Comparison of ENCODE assay signal across 1 cellular context in the genomic region with DNA sequence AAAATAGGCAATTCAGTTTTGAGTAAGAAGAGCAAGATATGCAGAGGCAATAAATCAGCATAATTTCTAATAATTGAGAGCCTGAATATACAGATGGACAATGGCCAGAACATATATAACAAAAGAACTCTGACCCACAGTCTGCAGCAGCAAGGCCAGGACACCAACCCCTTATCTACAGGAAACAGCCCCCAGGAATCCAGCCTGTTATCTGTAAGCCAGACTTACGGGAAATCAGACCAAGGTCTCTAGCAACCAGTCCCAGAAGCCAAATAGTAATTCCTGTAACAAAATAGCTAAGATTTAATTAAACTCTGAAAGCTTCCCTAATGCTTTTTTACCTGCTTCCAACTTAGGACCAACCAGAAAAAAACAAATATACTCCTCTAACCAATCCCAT.
TF ChIP-seq lines count a peak whose summit lies in the region.

No MANE protein-coding gene starts in this region.

TF ChIP-seq in K562, 482 proteins besides CTCF, POLR2A, EP300 and RAD21 (continued from another document):
- TF ChIP-seq, protein P1, sequence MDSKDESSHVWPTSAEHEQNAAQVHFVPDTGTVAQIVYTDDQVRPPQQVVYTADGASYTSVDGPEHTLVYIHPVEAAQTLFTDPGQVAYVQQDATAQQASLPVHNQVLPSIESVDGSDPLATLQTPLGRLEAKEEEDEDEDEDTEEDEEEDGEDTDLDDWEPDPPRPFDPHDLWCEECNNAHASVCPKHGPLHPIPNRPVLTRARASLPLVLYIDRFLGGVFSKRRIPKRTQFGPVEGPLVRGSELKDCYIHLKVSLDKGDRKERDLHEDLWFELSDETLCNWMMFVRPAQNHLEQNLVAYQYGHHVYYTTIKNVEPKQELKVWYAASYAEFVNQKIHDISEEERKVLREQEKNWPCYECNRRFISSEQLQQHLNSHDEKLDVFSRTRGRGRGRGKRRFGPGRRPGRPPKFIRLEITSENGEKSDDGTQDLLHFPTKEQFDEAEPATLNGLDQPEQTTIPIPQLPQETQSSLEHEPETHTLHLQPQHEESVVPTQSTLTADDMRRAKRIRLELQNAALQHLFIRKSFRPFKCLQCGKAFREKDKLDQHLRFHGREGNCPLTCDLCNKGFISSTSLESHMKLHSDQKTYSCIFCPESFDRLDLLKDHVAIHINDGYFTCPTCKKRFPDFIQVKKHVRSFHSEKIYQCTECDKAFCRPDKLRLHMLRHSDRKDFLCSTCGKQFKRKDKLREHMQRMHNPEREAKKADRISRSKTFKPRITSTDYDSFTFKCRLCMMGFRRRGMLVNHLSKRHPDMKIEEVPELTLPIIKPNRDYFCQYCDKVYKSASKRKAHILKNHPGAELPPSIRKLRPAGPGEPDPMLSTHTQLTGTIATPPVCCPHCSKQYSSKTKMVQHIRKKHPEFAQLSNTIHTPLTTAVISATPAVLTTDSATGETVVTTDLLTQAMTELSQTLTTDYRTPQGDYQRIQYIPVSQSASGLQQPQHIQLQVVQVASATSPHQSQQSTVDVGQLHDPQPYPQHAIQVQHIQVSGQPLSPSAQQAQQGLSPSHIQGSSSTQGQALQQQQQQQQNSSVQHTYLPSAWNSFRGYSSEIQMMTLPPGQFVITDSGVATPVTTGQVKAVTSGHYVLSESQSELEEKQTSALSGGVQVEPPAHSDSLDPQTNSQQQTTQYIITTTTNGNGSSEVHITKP (IDR thresholded peaks at IDR 0.05; ENCODE audit: partially characterized antibody), result no peak
- TF ChIP-seq ZNF3 (CRISPR knock-in tag; IDR thresholded peaks at IDR 0.05) (no peak), HDAC2 (IDR thresholded peaks at IDR 0.05) (peak; percentile 25; the same call in 1 of the 2 replicates), E2F3 (CRISPR knock-in tag; IDR thresholded peaks at IDR 0.05) (no peak), TRIM24 (IDR thresholded peaks at IDR 0.05) (peak; percentile 69 to 77; a peak in 3 of 4 replicates), GABPB2 (CRISPR knock-in tag; conservative IDR thresholded peaks at IDR 0.05) (no peak), TGIF2 (CRISPR knock-in tag; IDR thresholded peaks at IDR 0.05) (no peak), CHD2 (IDR thresholded peaks at IDR 0.05; ENCODE audit: low read depth, low read length) (no peak), MXI1 (IDR thresholded peaks at IDR 0.05; ENCODE audit: low read depth, low read length) (no peak), ARID1B (IDR thresholded peaks at IDR 0.05) (peak; percentile 82), ARID3B (CRISPR knock-in tag; IDR thresholded peaks at IDR 0.05; ENCODE audit: borderline replicate concordance) (no peak), SOX6 (IDR thresholded peaks at IDR 0.05) (peak; percentile 23; the same call in 1 of the 2 replicates), BMI1 (IDR thresholded peaks at IDR 0.05; ENCODE audit: low read length) (no peak), OTX1 (CRISPR knock-in tag; IDR thresholded peaks at IDR 0.05) (no peak), ZNF239 (CRISPR knock-in tag; IDR thresholded peaks at IDR 0.05) (no peak), GATAD2B (IDR thresholded peaks at IDR 0.05; ENCODE audit: borderline replicate concordance) (no peak), EP400 (IDR thresholded peaks at IDR 0.05) (no peak), DPF2 (IDR thresholded peaks at IDR 0.05) (peak; percentile 56; the same call in 1 of the 2 replicates), TCF3 (CRISPR knock-in tag; IDR thresholded peaks at IDR 0.05) (peak; percentile 46), RFX7 (CRISPR knock-in tag; IDR thresholded peaks at IDR 0.05) (no peak), MTA2 (IDR thresholded peaks at IDR 0.05; ENCODE audit: low read depth) (peak; percentile 40; the same call in 1 of the 2 replicates), ZBTB8A (IDR thresholded peaks at IDR 0.05; ENCODE audit: partially characterized antibody) (no peak), CC2D1A (IDR thresholded peaks at IDR 0.05) (peak; percentile 44; the same call in 1 of the 2 replicates), POLR2AphosphoS5 (IDR thresholded peaks at IDR 0.05; ENCODE audit: control insufficient read depth, insufficient read depth, low read depth, low read length) (0 out of 2 replicates have a peak, but pooled peaks have one; percentile 55), NCOR1 (IDR thresholded peaks at IDR 0.05) (peak; percentile 62), CBFA2T3 (IDR thresholded peaks at IDR 0.05) (peak; percentile 90), ZNF280B (CRISPR knock-in tag; IDR thresholded peaks at IDR 0.05) (no peak), SMARCA4 (IDR thresholded peaks at IDR 0.05) (peak; percentile 52; the same call in 1 of the 2 replicates), TAL1 (IDR thresholded peaks at IDR 0.05) (peak; percentile 83), TEAD4 (IDR thresholded peaks at IDR 0.05; ENCODE audit: low read length) (peak; percentile 76), TEAD4 (CRISPR knock-in tag; IDR thresholded peaks at IDR 0.05; ENCODE audit: borderline replicate concordance) (no peak), RCOR1 (IDR thresholded peaks at IDR 0.05; ENCODE audit: borderline replicate concordance in 1 of 2, low read depth in 2 of 2, low read length in 2 of 2) (no peak; a peak in 1 of 4 replicates), ZNF592 (IDR thresholded peaks at IDR 0.05) (no peak), ZNF124 (CRISPR knock-in tag; IDR thresholded peaks at IDR 0.05) (no peak), KDM1A (IDR thresholded peaks at IDR 0.05) (peak; percentile 84 to 86; a peak in 3 of 4 replicates)
